In genomic region chr4:135201081-135201480, GRCh38 we compare ENCODE assay signal across 25 cellular contexts.
"Had no signal": no experiment of that assay in that cellular context is flagged by ENCODE, and none has a peak within 500 bp of the region (broad histone marks: within the 10 kb centered on the region; RNA-seq: fewer than 3 reads in every experiment).

No MANE protein-coding gene starts in this region.

- H3K27ac Mint-ChIP-seq: activated CD8-positive, alpha-beta T cell treated with anti-CD3 and anti-CD28 coated beads, Interleukin-2, amount 10 ng/mL, durations not matched to agents 7 days and 5 days; activated naive CD8-positive, alpha-beta T cell treated with anti-CD3 and anti-CD28 coated beads, Interleukin-2, amount 50 U/mL, for 24 hours; activated T-helper 1 cell treated with anti-CD3 and anti-CD28 coated beads, Interleukin-12 subunit alpha, Interleukin-12 subunit beta, Interleukin-2, Interleukin-4 antibody, amounts not matched to agents 30 ng/mL and 10 ng/mL and 1 ng/mL, durations not matched to agents 14 hours and 24 hours and 36 hours; dendritic cell treated with granulocyte-macrophage colony-stimulating factor and Interleukin-4, amounts not matched to agents 40 ng/mL and 50 ng/mL, for 4 days; immature natural killer cell; naive thymus-derived CD4-positive, alpha-beta T cell had no signal

- DNase-seq: activated CD4-positive, alpha-beta T cell treated with anti-CD3 and anti-CD28 coated beads, Interleukin-2, amount 50 U/mL, for 1 hour; activated CD4-positive, CD25-positive, alpha-beta regulatory T cell treated with anti-CD3 and anti-CD28 coated beads, Interleukin-2, amount 50 U/mL, for 72 hours; activated CD8-positive, alpha-beta T cell treated with anti-CD3 and anti-CD28 coated beads, Interleukin-2, amount 10 ng/mL, durations not matched to agents 7 days and 5 days; activated gamma-delta T cell; activated naive CD4-positive, alpha-beta T cell treated with anti-CD3 and anti-CD28 coated beads, Interleukin-2, amount 50 U/mL, for 16 hours; activated naive CD8-positive, alpha-beta T cell treated with anti-CD3 and anti-CD28 coated beads, Interleukin-2, amount 50 U/mL, for 24 hours; effector CD4-positive, alpha-beta T cell; foreskin melanocyte; immature natural killer cell; left lung; naive thymus-derived CD4-positive, alpha-beta T cell; posterior cingulate gyrus; spleen; stimulated activated CD4-positive, alpha-beta T cell treated with anti-CD3 and anti-CD28 coated beads, Interleukin-4, amount 100 ng/mL, for 24 hours; stimulated activated naive CD4-positive, alpha-beta T cell treated with Interleukin-2 at 50 U/mL for 16 hours; T-helper 1 cell; upper lobe of left lung; WERI-Rb-1 had no signal

- H3K27me3 Mint-ChIP-seq: activated naive CD8-positive, alpha-beta T cell treated with anti-CD3 and anti-CD28 coated beads, Interleukin-2, amount 50 U/mL, for 24 hours; dendritic cell treated with granulocyte-macrophage colony-stimulating factor and Interleukin-4, amounts not matched to agents 40 ng/mL and 50 ng/mL, for 4 days; naive thymus-derived CD4-positive, alpha-beta T cell had no signal

- H3K36me3 Mint-ChIP-seq: immature natural killer cell; naive thymus-derived CD4-positive, alpha-beta T cell had no signal

- H3K27ac ChIP-seq: ascending aorta, cardiac muscle cell, hepatocyte, left lung, spleen, upper lobe of left lung, WERI-Rb-1 had no signal

- H3K9me3 ChIP-seq: ascending aorta, left lung, upper lobe of left lung had no signal

- H3K4me3 Mint-ChIP-seq: activated CD8-positive, alpha-beta T cell treated with anti-CD3 and anti-CD28 coated beads, Interleukin-2, amount 10 ng/mL, durations not matched to agents 7 days and 5 days; activated naive CD8-positive, alpha-beta T cell treated with anti-CD3 and anti-CD28 coated beads, Interleukin-2, amount 50 U/mL, for 24 hours; activated T-helper 1 cell treated with anti-CD3 and anti-CD28 coated beads, Interleukin-12 subunit alpha, Interleukin-12 subunit beta, Interleukin-2, Interleukin-4 antibody, amounts not matched to agents 30 ng/mL and 10 ng/mL and 1 ng/mL, durations not matched to agents 14 hours and 24 hours and 36 hours; dendritic cell treated with granulocyte-macrophage colony-stimulating factor and Interleukin-4, amounts not matched to agents 40 ng/mL and 50 ng/mL, for 4 days; immature natural killer cell; naive thymus-derived CD4-positive, alpha-beta T cell; neural crest cell had no signal

- H3K4me1 Mint-ChIP-seq: activated naive CD8-positive, alpha-beta T cell treated with anti-CD3 and anti-CD28 coated beads, Interleukin-2, amount 50 U/mL, for 24 hours; immature natural killer cell; naive thymus-derived CD4-positive, alpha-beta T cell; neural crest cell had no signal

- H3K9me3 Mint-ChIP-seq: activated T-helper 1 cell treated with anti-CD3 and anti-CD28 coated beads, Interleukin-12 subunit alpha, Interleukin-12 subunit beta, Interleukin-2, Interleukin-4 antibody, amounts not matched to agents 30 ng/mL and 10 ng/mL and 1 ng/mL, durations not matched to agents 14 hours and 24 hours and 36 hours; dendritic cell treated with granulocyte-macrophage colony-stimulating factor and Interleukin-4, amounts not matched to agents 40 ng/mL and 50 ng/mL, for 4 days; neural crest cell had no signal

- H3K27me3 ChIP-seq: ascending aorta, cardiac muscle cell, hepatocyte, left lung, spleen, upper lobe of left lung had no signal

- H3K4me1 ChIP-seq: ascending aorta, left lung, spleen, upper lobe of left lung had no signal

- H3K36me3 ChIP-seq: ascending aorta, cardiac muscle cell, left lung, spleen, upper lobe of left lung, WERI-Rb-1 had no signal

- H3K4me3 ChIP-seq: ascending aorta, cardiac muscle cell, hepatocyte, left lung, lung, spleen, upper lobe of left lung had no signal
